In the genomic region with DNA sequence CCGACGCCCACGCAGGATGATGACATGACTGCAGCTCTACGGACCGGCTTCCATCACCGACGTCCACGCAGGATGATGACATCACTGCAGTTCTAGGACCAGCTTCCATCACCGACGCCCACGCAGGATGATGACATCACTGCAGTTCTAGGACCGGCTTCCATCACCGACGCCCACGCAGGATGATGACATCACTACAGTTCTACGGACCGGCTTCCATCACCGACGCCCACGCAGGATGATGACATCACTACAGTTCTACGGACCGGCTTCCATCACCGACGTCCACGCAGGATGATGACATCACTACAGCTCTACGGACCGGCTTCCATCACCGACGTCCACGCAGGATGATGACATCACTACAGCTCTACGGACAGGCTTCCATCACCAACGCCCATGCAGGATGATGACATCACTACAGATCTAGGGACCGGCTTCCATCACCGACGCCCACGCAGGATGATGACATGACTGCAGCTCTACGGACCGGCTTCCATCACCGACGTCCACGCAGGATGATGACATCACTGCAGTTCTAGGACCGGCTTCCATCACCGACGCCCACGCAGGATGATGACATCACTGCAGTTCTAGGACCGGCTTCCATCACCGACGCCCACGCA, we compare ENCODE assay signal across 1 cellular context. TPM values are rescaled to one million over a fixed set of nuclear protein-coding genes. Genes with fewer than 3 reads are reported as not detected.
"Had no signal": no experiment of that assay in that cellular context is flagged by ENCODE, and none has a peak within 500 bp of the region (broad histone marks: within the 10 kb centered on the region; RNA-seq: fewer than 3 reads in every experiment).

No MANE protein-coding gene starts in this region.

RNA-seq across cellular contexts. Expression of a gene that starts 28.6 kb away (rescaled TPM):
- total RNA-seq: activated CD4-positive, alpha-beta T cell treated with anti-CD3 and anti-CD28 coated beads, Interleukin-2, amount 10 ng/mL, durations not matched to agents 24 days and 14 days had no signal
